In the genomic region with DNA sequence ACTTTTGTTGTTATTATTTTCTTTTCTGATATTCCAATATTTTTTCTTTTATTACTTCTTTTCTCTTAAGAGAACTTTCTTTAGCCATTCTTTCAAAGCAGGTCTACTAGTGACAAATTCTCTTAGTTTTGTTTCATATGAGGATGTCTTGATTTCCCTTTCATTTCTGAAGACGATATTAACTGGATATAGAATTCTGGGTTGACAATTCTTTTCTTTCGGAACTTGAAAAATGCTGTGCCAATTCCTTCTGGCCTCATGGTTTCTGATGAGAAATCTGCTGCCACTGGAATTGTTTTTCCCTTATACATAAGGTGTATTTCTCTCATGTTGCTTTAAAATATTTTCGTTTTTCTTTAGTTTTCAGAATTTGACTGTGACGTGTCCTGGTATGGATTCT, we compare ENCODE assay signal across 6 cellular contexts.
"Had no signal": no experiment of that assay in that cellular context is flagged by ENCODE, and none has a peak within 500 bp of the region (broad histone marks: within the 10 kb centered on the region; RNA-seq: fewer than 3 reads in every experiment).

No MANE protein-coding gene starts in this region.

- DNase-seq: H9, HCEC 1CT, HFFc6, KBM-7 had no signal

- H3K4me3 Mint-ChIP-seq: GM23338, H9, HFFc6, IgD-negative memory B cell had no signal

- H3K4me2 ChIP-seq: GM23338 had no signal

- H3K4me3 ChIP-seq: GM23338 had no signal

- H3K27ac Mint-ChIP-seq: GM23338, H9, HFFc6, IgD-negative memory B cell had no signal

- H2AFZ ChIP-seq: GM23338 had no signal

- H3K27me3 Mint-ChIP-seq: IgD-negative memory B cell had no signal

- H3K9me3 Mint-ChIP-seq: HFFc6 had no signal
